Comparison of ENCODE assay signal across 27 cellular contexts in the genomic region with DNA sequence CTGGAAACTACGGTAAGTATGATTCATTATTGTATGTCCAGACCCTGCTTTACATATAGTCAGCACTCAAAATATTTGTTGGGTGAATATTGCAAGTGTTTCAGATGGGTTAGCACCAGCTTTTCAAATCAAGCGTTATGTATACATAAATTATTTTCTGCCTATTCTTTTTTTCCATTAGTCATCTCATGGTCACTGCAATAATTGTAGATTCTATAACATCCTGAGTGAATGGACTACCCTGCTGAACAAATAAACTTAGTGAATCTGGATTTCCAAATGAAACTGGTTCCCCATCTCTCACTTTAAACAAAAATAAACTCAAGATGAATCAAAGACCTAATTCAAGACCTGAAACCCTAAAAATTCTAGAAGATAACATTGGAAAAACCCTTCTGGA.
"Had no signal": no experiment of that assay in that cellular context is flagged by ENCODE, and none has a peak within 500 bp of the region (broad histone marks: within the 10 kb centered on the region; RNA-seq: fewer than 3 reads in every experiment).

No MANE protein-coding gene starts in this region.

- H3K27ac Mint-ChIP-seq: activated B cell treated with CpG ODN at 0.5 μM for 24 hours; activated CD8-positive, alpha-beta T cell treated with anti-CD3 and anti-CD28 coated beads for 36 hours; activated naive CD4-positive, alpha-beta T cell treated with anti-CD3 and anti-CD28 coated beads, Interleukin-2, amount 50 U/mL, for 24 hours; activated naive CD8-positive, alpha-beta T cell treated with anti-CD3 and anti-CD28 coated beads, Interleukin-2, amount 50 U/mL, for 24 hours; activated T-helper 17 cell treated with anti-CD3 and anti-CD28 coated beads, Interleukin-2, amount 50 U/mL, for 72 hours; naive thymus-derived CD8-positive, alpha-beta T cell had no signal

- H3K4me1 ChIP-seq: body of pancreas, colonic mucosa, heart right ventricle, left lung, lower lobe of right lung, spleen, upper lobe of right lung had no signal

- H3K27me3 Mint-ChIP-seq: activated B cell treated with CpG ODN at 0.5 μM for 24 hours; activated CD8-positive, alpha-beta T cell treated with anti-CD3 and anti-CD28 coated beads for 36 hours; activated naive CD4-positive, alpha-beta T cell treated with anti-CD3 and anti-CD28 coated beads, Interleukin-2, amount 50 U/mL, for 24 hours; activated naive CD8-positive, alpha-beta T cell treated with anti-CD3 and anti-CD28 coated beads, Interleukin-2, amount 50 U/mL, for 24 hours had no signal

- H3K36me3 Mint-ChIP-seq: activated naive CD4-positive, alpha-beta T cell treated with anti-CD3 and anti-CD28 coated beads, Interleukin-2, amount 50 U/mL, for 24 hours; naive thymus-derived CD8-positive, alpha-beta T cell had no signal

- H3K27me3 ChIP-seq: body of pancreas, colonic mucosa, heart right ventricle, left lung, spleen, suprapubic skin, tibial artery, upper lobe of right lung had no signal

- ATAC-seq: activated CD8-positive, alpha-beta T cell treated with anti-CD3 and anti-CD28 coated beads for 36 hours; activated naive CD8-positive, alpha-beta T cell treated with anti-CD3 and anti-CD28 coated beads, Interleukin-2, amount 50 U/mL, for 24 hours; activated T-cell treated with anti-CD3 and anti-CD28 coated beads, Interleukin-2, amount 50 U/mL, for 4 hours; activated T-helper 17 cell treated with anti-CD3 and anti-CD28 coated beads, Interleukin-2, amount 50 U/mL, for 72 hours; body of pancreas; heart right ventricle; left lung; lower lobe of right lung; naive thymus-derived CD8-positive, alpha-beta T cell; right cardiac atrium; upper lobe of right lung had no signal

- H3K9me3 Mint-ChIP-seq: activated B cell treated with CpG ODN at 0.5 μM for 24 hours; activated naive CD8-positive, alpha-beta T cell treated with anti-CD3 and anti-CD28 coated beads, Interleukin-2, amount 50 U/mL, for 24 hours; activated T-helper 17 cell treated with anti-CD3 and anti-CD28 coated beads, Interleukin-2, amount 50 U/mL, for 72 hours; neural crest cell had no signal

- DNase-seq: activated B cell treated with CpG ODN at 0.5 μM for 24 hours; activated CD4-positive, alpha-beta T cell treated with anti-CD3 and anti-CD28 coated beads, Interleukin-2, amount 50 U/mL, for 1 hour; activated CD8-positive, alpha-beta T cell treated with anti-CD3 and anti-CD28 coated beads for 36 hours; activated naive CD8-positive, alpha-beta T cell treated with anti-CD3 and anti-CD28 coated beads, Interleukin-2, amount 50 U/mL, for 24 hours; activated T-cell treated with anti-CD3 and anti-CD28 coated beads, Interleukin-2, amount 50 U/mL, for 4 hours; body of pancreas; colonic mucosa; effector CD8-positive, alpha-beta T cell; erythroblast; foreskin melanocyte; heart right ventricle; left lung; lower lobe of right lung; mesenchymal stem cell; naive thymus-derived CD8-positive, alpha-beta T cell; occipital lobe; right cardiac atrium; spleen; stimulated activated naive CD4-positive, alpha-beta T cell; T-helper 2 cell; tibial artery; upper lobe of right lung had no signal

- FAIRE-seq: endometrium had no signal

- H3K4me3 ChIP-seq: body of pancreas, colonic mucosa, heart right ventricle, left lung, lower lobe of right lung, spleen, suprapubic skin, tibial artery, upper lobe of right lung had no signal

- H3K27ac ChIP-seq: body of pancreas, colonic mucosa, heart right ventricle, left lung, lower lobe of right lung, spleen, suprapubic skin, tibial artery, upper lobe of right lung had no signal

- H3K4me1 Mint-ChIP-seq: activated B cell treated with CpG ODN at 0.5 μM for 24 hours; activated naive CD4-positive, alpha-beta T cell treated with anti-CD3 and anti-CD28 coated beads, Interleukin-2, amount 50 U/mL, for 24 hours; activated naive CD8-positive, alpha-beta T cell treated with anti-CD3 and anti-CD28 coated beads, Interleukin-2, amount 50 U/mL, for 24 hours; activated T-helper 17 cell treated with anti-CD3 and anti-CD28 coated beads, Interleukin-2, amount 50 U/mL, for 72 hours; naive thymus-derived CD8-positive, alpha-beta T cell had no signal

- H3K9me3 ChIP-seq: body of pancreas, colonic mucosa, left lung, lower lobe of right lung, suprapubic skin, tibial artery, upper lobe of right lung had no signal

- H3K36me3 ChIP-seq: colonic mucosa, heart right ventricle, left lung, lower lobe of right lung, spleen, suprapubic skin, tibial artery, upper lobe of right lung had no signal

- H3K4me3 Mint-ChIP-seq: activated B cell treated with CpG ODN at 0.5 μM for 24 hours; activated CD8-positive, alpha-beta T cell treated with anti-CD3 and anti-CD28 coated beads for 36 hours; activated naive CD4-positive, alpha-beta T cell treated with anti-CD3 and anti-CD28 coated beads, Interleukin-2, amount 50 U/mL, for 24 hours; activated naive CD8-positive, alpha-beta T cell treated with anti-CD3 and anti-CD28 coated beads, Interleukin-2, amount 50 U/mL, for 24 hours; activated T-cell treated with anti-CD3 and anti-CD28 coated beads, Interleukin-2, amount 50 U/mL, for 4 hours; activated T-helper 17 cell treated with anti-CD3 and anti-CD28 coated beads, Interleukin-2, amount 50 U/mL, for 72 hours; naive thymus-derived CD8-positive, alpha-beta T cell; neural crest cell had no signal
